ENCODE assay signal across 29 cellular contexts in the genomic region with DNA sequence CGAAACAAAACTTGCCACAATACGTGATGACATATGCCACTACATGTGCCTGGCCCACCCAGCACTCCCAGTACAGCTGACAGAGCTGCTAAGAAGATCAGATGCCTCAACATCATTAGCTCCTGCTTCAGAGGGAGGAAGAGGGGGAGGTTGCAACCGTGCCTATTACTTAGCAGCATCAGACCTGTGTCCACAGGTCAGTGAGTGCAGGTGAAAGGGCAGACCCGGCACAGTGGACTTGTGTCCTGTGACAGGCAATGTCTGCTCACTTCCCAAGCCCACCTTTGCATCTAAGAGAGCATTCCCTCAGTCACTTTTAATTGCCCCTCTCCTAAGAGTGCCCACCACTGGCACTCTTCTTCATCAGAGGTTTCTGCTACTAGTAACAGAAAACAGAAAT. TPM values are rescaled to one million over a fixed set of nuclear protein-coding genes. Genes with fewer than 3 reads are reported as not detected.
"Had no signal": no experiment of that assay in that cellular context is flagged by ENCODE, and none has a peak within 500 bp of the region (broad histone marks: within the 10 kb centered on the region; RNA-seq: fewer than 3 reads in every experiment).

No MANE protein-coding gene starts in this region.

- H3K36me3 ChIP-seq: brain microvascular endothelial cell, MG63, Peyer's patch, SJSA1 had no signal

- H3K4me1 ChIP-seq: Peyer's patch had no signal

- H3K4me2 ChIP-seq: SK-N-SH had no signal

- H3K27me3 ChIP-seq: brain microvascular endothelial cell, MG63, Peyer's patch, SJSA1 had no signal

- ATAC-seq: activated CD8-positive, alpha-beta T cell treated with anti-CD3 and anti-CD28 coated beads, Interleukin-2, amount 10 ng/mL, durations not matched to agents 7 days and 5 days; activated T-cell treated with anti-CD3 and anti-CD28 coated beads, Interleukin-2, amount 50 U/mL, for 4 hours; K562; PC-3 had no signal

- H3K27ac ChIP-seq: brain microvascular endothelial cell, Peyer's patch, SJSA1 had no signal

- FAIRE-seq: K562, TTC549 had no signal

- H3K9ac ChIP-seq: SK-N-SH had no signal

- H3K9me3 ChIP-seq: MG63, Peyer's patch, SJSA1, SK-N-SH had no signal

- DNase-seq: activated CD4-positive, alpha-beta T cell treated with anti-CD3 and anti-CD28 coated beads, Interleukin-2, amount 10 ng/mL, durations not matched to agents 7 days and 5 days; activated CD4-positive, alpha-beta T cell treated with anti-CD3 and anti-CD28 coated beads, Interleukin-2, amount 50 U/mL, for 48 hours; activated CD8-positive, alpha-beta T cell treated with anti-CD3 and anti-CD28 coated beads, Interleukin-2, amount 10 ng/mL, durations not matched to agents 7 days and 5 days; activated gamma-delta T cell treated with Interleukin-2 at 50 U/mL for 16 hours; activated naive CD4-positive, alpha-beta T cell treated with anti-CD3 and anti-CD28 coated beads for 36 hours; activated naive CD8-positive, alpha-beta T cell treated with anti-CD3 and anti-CD28 coated beads for 36 hours; activated T-cell treated with anti-CD3 and anti-CD28 coated beads for 4 hours; activated T-cell treated with anti-CD3 and anti-CD28 coated beads, Interleukin-2, amount 50 U/mL, for 4 hours; amniotic stem cell; aorta; brain microvascular endothelial cell; central memory CD4-positive, alpha-beta T cell; MG63; NCI-H1048; NCI-H1105 treated with DMSO at 0.1 percent for 48 hours; NCI-H1436; NCI-H1694 treated with DMSO at 0.1 percent for 48 hours; NCI-H2029; NCI-H345; NCI-H524 treated with DMSO at 0.1 percent for 48 hours; NK-92 treated with Interleukin-12 subunit alpha and Interleukin-12 subunit beta, amount 100 ng/mL, for 24 hours; PC-3; Peyer's patch; RPMI8226; SHP77 treated with DMSO at 0.1 percent for 48 hours; SK-N-SH had no signal

- H3K4me3 ChIP-seq: K562, MG63, Peyer's patch, SJSA1 had no signal

RNA-seq across cellular contexts. Expression of gene COL12A1, which starts 9.4 kb away (rescaled TPM):
- total RNA-seq: activated CD4-positive, alpha-beta T cell treated with anti-CD3 and anti-CD28 coated beads, Interleukin-2, amount 10 ng/mL, durations not matched to agents 7 days and 5 days had no signal
- polyA plus RNA-seq: K562 had no signal
